Comparison of ENCODE assay signal across 31 cellular contexts in the genomic region with DNA sequence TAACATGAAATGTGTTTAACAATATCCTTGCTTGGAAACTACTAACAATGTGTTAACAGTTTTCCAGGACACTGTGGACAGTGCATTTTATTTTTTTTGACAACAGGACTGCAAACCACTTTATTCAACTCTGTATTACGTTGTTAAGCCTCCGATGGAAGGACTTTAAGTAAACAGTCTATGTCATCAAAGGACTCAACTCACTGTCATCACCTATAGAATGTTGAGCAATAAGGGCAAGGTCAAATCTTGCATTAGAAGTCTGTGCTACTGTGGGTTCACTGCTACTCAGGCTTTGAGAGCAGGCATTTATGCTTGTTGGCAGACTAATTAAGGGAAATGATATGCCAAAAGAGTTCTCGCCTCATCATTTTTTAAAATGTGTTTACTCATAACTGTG.
DNase-seq lines count a peak whose midpoint lies in the region; ATAC-seq, FAIRE-seq and TF ChIP-seq lines count a peak whose summit lies in the region.
"Had no signal": no experiment of that assay in that cellular context is flagged by ENCODE, and none has a peak within 500 bp of the region (broad histone marks: within the 10 kb centered on the region; RNA-seq: fewer than 3 reads in every experiment).

No MANE protein-coding gene starts in this region.

- no peak for TF ChIP-seq POLR2A in HepG2 (IDR thresholded peaks at IDR 0.05; ENCODE audit: insufficient read depth in 1 of 2, low read depth in 2 of 2, low read length in 2 of 2)

- H3K27me3 Mint-ChIP-seq in activated CD4-positive, alpha-beta memory T cell treated with anti-CD3 and anti-CD28 coated beads, Interleukin-2, amount 10 ng/mL, durations not matched to agents 7 days and 5 days, result no peaks in the 10 kb centered on the region
- H3K27me3 Mint-ChIP-seq: activated CD4-positive, alpha-beta T cell treated with anti-CD3 and anti-CD28 coated beads for 36 hours; activated naive CD8-positive, alpha-beta T cell treated with anti-CD3 and anti-CD28 coated beads for 36 hours; CD8-positive, alpha-beta memory T cell; memory B cell; T-helper 17 cell had no signal

- no peaks in the 10 kb centered on the region for H3K4me1 ChIP-seq in HepG2 (ENCODE audit: insufficient read depth, low read length)
- H3K4me1 ChIP-seq: A549, ascending aorta, parathyroid adenoma, spleen, tibial nerve had no signal

- no peak overlapping the region for H3K4me2 ChIP-seq in HepG2 (ENCODE audit: low read depth, low read length)
- H3K4me2 ChIP-seq: A549, neural progenitor cell had no signal

- no peaks in the 10 kb centered on the region for H4K20me1 ChIP-seq in HepG2 (ENCODE audit: insufficient read depth, low read length)

- CTCF ChIA-PET in HepG2 (lab: Yijun Ruan, JAX; ENCODE audit: low intra/inter-chr PET ratio, low total read pairs), result no interaction called here
- CTCF ChIA-PET in activated CD4-positive, alpha-beta memory T cell treated with anti-CD3 and anti-CD28 coated beads, Interleukin-2, amount 10 ng/mL, durations not matched to agents 7 days and 5 days (lab: Charles Lee), result no interaction called here

- BruUV-seq in HepG2 (replicated peaks; lab: Mats Ljungman, UMichigan), result no TSS peak

- intact Hi-C loops in HepG2 (cut with micrococcal nuclease; ENCODE audit: unreplicated experiment) (loop anchor here (1.0 kb wide), 1 partner anchor 9 kb away; no protein-coding TSS in a partner anchor), left cardiac atrium (cut with DNase I) (no loop called here)

- H3K27me3 ChIP-seq in brain microvascular endothelial cell (replicated peaks) (no peaks in the 10 kb centered on the region), HepG2 (ENCODE audit: control insufficient read depth in 1 of 2, insufficient read depth in 2 of 2, low read length in 2 of 2) (no peaks in the 10 kb centered on the region)
- H3K27me3 ChIP-seq: ascending aorta, neural progenitor cell, spleen, tibial nerve had no signal

- no peaks in the 10 kb centered on the region for H3K9me3 Mint-ChIP-seq in activated CD4-positive, alpha-beta memory T cell treated with anti-CD3 and anti-CD28 coated beads, Interleukin-2, amount 10 ng/mL, durations not matched to agents 7 days and 5 days
- H3K9me3 Mint-ChIP-seq: CD8-positive, alpha-beta memory T cell; H9; neural progenitor cell had no signal

- peaks cover 66% of the 10 kb centered on the region for H3K9me3 ChIP-seq in HepG2 (ENCODE audit: low read length)
- H3K9me3 ChIP-seq: A549, ascending aorta, spleen, tibial nerve had no signal

- POLR2A ChIA-PET in HepG2 (lab: Yijun Ruan, JAX), result no interaction called here
- POLR2A ChIA-PET in activated CD4-positive, alpha-beta memory T cell treated with anti-CD3 and anti-CD28 coated beads, Interleukin-2, amount 10 ng/mL, durations not matched to agents 7 days and 5 days (lab: Charles Lee), result no interaction called here

- TF ChIP-seq EP300 in HepG2 (IDR thresholded peaks at IDR 0.05; ENCODE audit: low read depth in 2 of 2, low read length in 2 of 2), result no peak
- no peak for TF ChIP-seq EP300 in HepG2 (CRISPR knock-in tag; IDR thresholded peaks at IDR 0.05; ENCODE audit: borderline replicate concordance)

- peak; percentile 78 for ATAC-seq in HepG2
- ATAC-seq in left cardiac atrium, result no peak
- ATAC-seq in HG03442 (IDR thresholded peaks at IDR 0.05; ENCODE audit: unreplicated experiment), result no peak
- ATAC-seq: A549; activated CD4-positive, alpha-beta T cell treated with anti-CD3 and anti-CD28 coated beads for 36 hours; left colon; SK-N-SH treated with all-trans-retinoic acid at 6 μM for 48 hours; T-helper 17 cell had no signal

- H3K27ac ChIP-seq in brain microvascular endothelial cell (no peak overlapping the region), HepG2 (ENCODE audit: extremely low read length, insufficient read depth, low read length) (no peak overlapping the region)
- H3K27ac ChIP-seq: A549, ascending aorta, neural progenitor cell, parathyroid adenoma, RWPE1, spleen, tibial nerve had no signal

- H3K36me3 ChIP-seq in brain microvascular endothelial cell (replicated peaks) (no peaks in the 10 kb centered on the region), HepG2 (replicated peaks in 1 of 2; ENCODE audit: control insufficient read depth in 1 of 2, insufficient read depth in 2 of 2, low read length in 2 of 2) (no peaks in the 10 kb centered on the region)
- H3K36me3 ChIP-seq: ascending aorta, neural progenitor cell, spleen, tibial nerve had no signal

- no peak overlapping the region for H3K9ac ChIP-seq in HepG2 (ENCODE audit: insufficient read depth, low read depth, low read length)
- H3K9ac ChIP-seq: neural progenitor cell, parathyroid adenoma had no signal

- WGBS in HepG2 (ENCODE audit: low lambda C conversion rate), result 6% methylated on average over 3 of the region's 3 CpGs

- DNase-seq in NCI-H2227 treated with DMSO at 0.1 percent for 48 hours (lab: John Stamatoyannopoulos, UW) (peak; percentile 4), NCI-H2227 (lab: John Stamatoyannopoulos, UW; ENCODE audit: unreplicated experiment) (no peak), NCI-H510A treated with DMSO at 0.1 percent for 48 hours (lab: John Stamatoyannopoulos, UW) (peak; percentile 59), brain microvascular endothelial cell (peak; percentile 49), HepG2 (ENCODE audit: low spot score) (peak; percentile 46), left cardiac atrium (no peak)
- no peak for DNase-seq in activated CD4-positive, alpha-beta memory T cell treated with anti-CD3 and anti-CD28 coated beads, Interleukin-2, amount 10 ng/mL, durations not matched to agents 7 days and 5 days
- DNase-seq: activated CD4-positive, alpha-beta T cell treated with anti-CD3 and anti-CD28 coated beads for 36 hours; activated CD8-positive, alpha-beta memory T cell treated with anti-CD3 and anti-CD28 coated beads for 24 hours; activated effector memory CD4-positive, alpha-beta T cell treated with anti-CD3 and anti-CD28 coated beads, Interleukin-2, amount 50 U/mL, for 16 hours; activated naive CD8-positive, alpha-beta T cell treated with anti-CD3 and anti-CD28 coated beads for 36 hours; CD8-positive, alpha-beta memory T cell; effector CD8-positive, alpha-beta T cell; foreskin melanocyte; H9; KG1; left colon; MM.1S; NCI-H2107; NCI-H774; spleen; T-helper 17 cell had no signal

- no peaks in the 10 kb centered on the region for H3K4me1 Mint-ChIP-seq in activated CD4-positive, alpha-beta memory T cell treated with anti-CD3 and anti-CD28 coated beads, Interleukin-2, amount 10 ng/mL, durations not matched to agents 7 days and 5 days
- H3K4me1 Mint-ChIP-seq: activated CD4-positive, alpha-beta T cell treated with anti-CD3 and anti-CD28 coated beads for 36 hours had no signal

- no peaks in the 10 kb centered on the region for H3K79me2 ChIP-seq in HepG2 (ENCODE audit: insufficient read depth, low read length)
- H3K79me2 ChIP-seq: parathyroid adenoma had no signal

- H3K4me3 Mint-ChIP-seq in activated CD4-positive, alpha-beta memory T cell treated with anti-CD3 and anti-CD28 coated beads, Interleukin-2, amount 10 ng/mL, durations not matched to agents 7 days and 5 days, result no peak overlapping the region
- H3K4me3 Mint-ChIP-seq: activated CD4-positive, alpha-beta T cell treated with anti-CD3 and anti-CD28 coated beads for 36 hours; activated naive CD8-positive, alpha-beta T cell treated with anti-CD3 and anti-CD28 coated beads for 36 hours; CD8-positive, alpha-beta memory T cell; H9; memory B cell; neural progenitor cell; T-helper 17 cell had no signal

- H3K4me3 ChIP-seq in brain microvascular endothelial cell (ENCODE audit: low read depth, low read length) (no peak overlapping the region), HepG2 (replicated peaks in 1 of 3; ENCODE audit: insufficient read depth in 1 of 3, low read depth in 2 of 3, low read length in 3 of 3) (no peak overlapping the region)
- H3K4me3 ChIP-seq: A549, ascending aorta, neural progenitor cell, spleen, tibial nerve had no signal

- TF ChIP-seq RAD21 in HepG2 (CRISPR knock-in tag; IDR thresholded peaks at IDR 0.05), result no peak

- no peak overlapping the region for H2AFZ ChIP-seq in HepG2 (ENCODE audit: low read length)
- H2AFZ ChIP-seq: neural progenitor cell, parathyroid adenoma had no signal

- no peak overlapping the region for H3K27ac Mint-ChIP-seq in activated CD4-positive, alpha-beta memory T cell treated with anti-CD3 and anti-CD28 coated beads, Interleukin-2, amount 10 ng/mL, durations not matched to agents 7 days and 5 days
- H3K27ac Mint-ChIP-seq: activated CD4-positive, alpha-beta T cell treated with anti-CD3 and anti-CD28 coated beads for 36 hours; activated naive CD8-positive, alpha-beta T cell treated with anti-CD3 and anti-CD28 coated beads for 36 hours; CD8-positive, alpha-beta memory T cell; H9; memory B cell; neural progenitor cell; T-helper 17 cell had no signal

- FAIRE-seq in HepG2 (lab: Jason Lieb, UNC), result no peak
- FAIRE-seq: A549 had no signal

- in situ Hi-C loops in brain microvascular endothelial cell (cut with HindIII; ENCODE audit: low pct_ligation_motif_present, low sequenced_read_pairs) (no loop called here), HepG2 (cut with HindIII; ENCODE audit: extremely low pct_ligation_motif_present, low pct_unique_long_range_greater_than_20kb) (no loop called here)

- no peak for TF ChIP-seq CTCF in brain microvascular endothelial cell (IDR thresholded peaks at IDR 0.05; ENCODE audit: low read depth, low read length, missing control alignments)
- no peak for TF ChIP-seq CTCF in HepG2 (CRISPR knock-in tag; IDR thresholded peaks at IDR 0.05)

- no peaks in the 10 kb centered on the region for H3K36me3 Mint-ChIP-seq in activated CD4-positive, alpha-beta memory T cell treated with anti-CD3 and anti-CD28 coated beads, Interleukin-2, amount 10 ng/mL, durations not matched to agents 7 days and 5 days (ENCODE audit: low read depth)
- H3K36me3 Mint-ChIP-seq: neural progenitor cell had no signal

TF ChIP-seq in HepG2, 621 proteins besides CTCF, POLR2A, EP300 and RAD21 (continues in another document):
- no peak for TF ChIP-seq NCOA2 (CRISPR knock-in tag; IDR thresholded peaks at IDR 0.05)
- no peak for TF ChIP-seq TEAD2 (CRISPR knock-in tag; IDR thresholded peaks at IDR 0.05)
- TF ChIP-seq NFKB2 (CRISPR knock-in tag; IDR thresholded peaks at IDR 0.05; ENCODE audit: borderline replicate concordance), result no peak
- TF ChIP-seq, protein P1, sequence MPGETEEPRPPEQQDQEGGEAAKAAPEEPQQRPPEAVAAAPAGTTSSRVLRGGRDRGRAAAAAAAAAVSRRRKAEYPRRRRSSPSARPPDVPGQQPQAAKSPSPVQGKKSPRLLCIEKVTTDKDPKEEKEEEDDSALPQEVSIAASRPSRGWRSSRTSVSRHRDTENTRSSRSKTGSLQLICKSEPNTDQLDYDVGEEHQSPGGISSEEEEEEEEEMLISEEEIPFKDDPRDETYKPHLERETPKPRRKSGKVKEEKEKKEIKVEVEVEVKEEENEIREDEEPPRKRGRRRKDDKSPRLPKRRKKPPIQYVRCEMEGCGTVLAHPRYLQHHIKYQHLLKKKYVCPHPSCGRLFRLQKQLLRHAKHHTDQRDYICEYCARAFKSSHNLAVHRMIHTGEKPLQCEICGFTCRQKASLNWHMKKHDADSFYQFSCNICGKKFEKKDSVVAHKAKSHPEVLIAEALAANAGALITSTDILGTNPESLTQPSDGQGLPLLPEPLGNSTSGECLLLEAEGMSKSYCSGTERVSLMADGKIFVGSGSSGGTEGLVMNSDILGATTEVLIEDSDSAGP (CRISPR knock-in tag; IDR thresholded peaks at IDR 0.05; ENCODE audit: borderline replicate concordance), result no peak
- TF ChIP-seq SMAD3 (CRISPR knock-in tag; IDR thresholded peaks at IDR 0.05), result no peak

Comparison
In these comparisons a context has a peak if more than half of its experiments do, and no peak if none do; other contexts are left out.
1. DNase-seq: peak in NCI-H2227 treated with DMSO at 0.1 percent for 48 hours (single experiment), NCI-H510A treated with DMSO at 0.1 percent for 48 hours (single experiment), brain microvascular endothelial cell (single experiment) and HepG2 (single experiment); none in NCI-H2227 (single experiment), activated CD4-positive, alpha-beta memory T cell treated with anti-CD3 and anti-CD28 coated beads, Interleukin-2, amount 10 ng/mL, durations not matched to agents 7 days and 5 days (single experiment) and left cardiac atrium (single experiment).